Comparison of ENCODE assay signal across 1 cellular context in the genomic region with DNA sequence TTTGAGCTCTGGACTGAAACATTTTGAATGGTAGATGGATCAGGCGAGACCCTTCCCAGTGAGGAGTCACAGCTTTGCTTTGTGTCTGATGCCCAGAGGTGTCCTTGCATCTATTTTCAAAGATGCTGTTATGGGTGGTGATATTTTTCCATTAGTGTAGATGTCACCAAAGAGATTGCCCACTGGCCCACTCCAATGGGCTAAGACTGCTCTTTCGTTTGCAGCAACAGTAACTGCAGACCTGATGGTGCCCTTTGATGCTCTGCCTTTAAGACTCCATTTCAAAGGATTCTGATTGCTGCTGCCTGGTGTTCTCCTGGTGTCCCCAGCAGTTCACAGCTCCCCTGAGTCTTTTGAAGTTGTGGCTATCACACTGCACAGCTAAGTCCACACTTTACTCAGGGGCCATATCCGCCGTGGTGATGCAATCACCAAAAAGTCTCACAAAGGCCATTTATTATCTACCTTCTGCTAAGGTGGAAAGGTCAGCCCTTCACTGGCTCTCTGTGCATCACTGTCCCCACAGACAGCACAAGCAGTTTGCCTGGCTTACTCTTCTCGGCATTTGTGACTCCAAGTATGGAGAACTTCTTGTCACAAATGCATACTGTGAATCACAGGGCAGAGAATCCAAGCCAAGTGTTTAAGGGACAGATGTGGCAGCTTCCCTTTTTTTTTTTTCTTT.
TF ChIP-seq lines count a peak whose summit lies in the region.

No MANE protein-coding gene starts in this region.

TF ChIP-seq in HepG2, 621 proteins besides CTCF, POLR2A, EP300 and RAD21 (continued from another document and continues in another):
- TF ChIP-seq RAD51 (IDR thresholded peaks at IDR 0.05; ENCODE audit: borderline replicate concordance) (no peak), RFX3 (CRISPR knock-in tag; IDR thresholded peaks at IDR 0.05) (peak; percentile 62), ZNF484 (CRISPR knock-in tag; IDR thresholded peaks at IDR 0.05; ENCODE audit: borderline replicate concordance, low read depth) (peak; percentile 65; the same call in 1 of the 2 replicates), XBP1 (CRISPR knock-in tag; IDR thresholded peaks at IDR 0.05) (peak; percentile 62; the same call in 1 of the 2 replicates), ELF4 (CRISPR knock-in tag; IDR thresholded peaks at IDR 0.05; ENCODE audit: borderline replicate concordance) (0 out of 2 replicates have a peak, but pooled peaks have one; percentile 32), ZNF317 (CRISPR knock-in tag; IDR thresholded peaks at IDR 0.05) (peak; percentile 91), SIN3A (IDR thresholded peaks at IDR 0.05; ENCODE audit: borderline replicate concordance, low read depth, low read length) (no peak), ZNF510 (CRISPR knock-in tag; IDR thresholded peaks at IDR 0.05; ENCODE audit: low read depth) (no peak; the same call in 1 of the 2 replicates), HNRNPUL1 (IDR thresholded peaks at IDR 0.05; ENCODE audit: low read depth, low read length) (no peak), FOXM1 (CRISPR knock-in tag; IDR thresholded peaks at IDR 0.05) (no peak), ZNF672 (CRISPR knock-in tag; IDR thresholded peaks at IDR 0.05) (no peak), RERE (CRISPR knock-in tag; IDR thresholded peaks at IDR 0.05; ENCODE audit: low read depth) (peak; percentile 99), ZNF33A (CRISPR knock-in tag; IDR thresholded peaks at IDR 0.05; ENCODE audit: borderline replicate concordance) (no peak; the same call in 1 of the 2 replicates), ZC3H13 (CRISPR knock-in tag; IDR thresholded peaks at IDR 0.05) (peak; percentile 75; the same call in 1 of the 2 replicates), ZNF552 (CRISPR knock-in tag; IDR thresholded peaks at IDR 0.05; ENCODE audit: borderline replicate concordance) (no peak), DDIT3 (CRISPR knock-in tag; IDR thresholded peaks at IDR 0.05) (no peak), ZNF337 (CRISPR knock-in tag; IDR thresholded peaks at IDR 0.05; ENCODE audit: borderline replicate concordance, low read depth) (peak; percentile 91; the same call in 1 of the 2 replicates), ATM (IDR thresholded peaks at IDR 0.05; ENCODE audit: borderline replicate concordance) (no peak; the same call in 1 of the 2 replicates), ETV6 (CRISPR knock-in tag; conservative IDR thresholded peaks at IDR 0.05) (peak; percentile 96), ZFY (CRISPR knock-in tag; IDR thresholded peaks at IDR 0.05) (peak; percentile 56), ZNF550 (CRISPR knock-in tag; IDR thresholded peaks at IDR 0.05; ENCODE audit: borderline replicate concordance) (no peak), YY1 (IDR thresholded peaks at IDR 0.05; ENCODE audit: insufficient read depth, insufficient replicate concordance, low read depth, low read length) (peak; percentile 79), NFYC (CRISPR knock-in tag; IDR thresholded peaks at IDR 0.05) (peak; percentile 56; the same call in 1 of the 2 replicates), E2F2 (CRISPR knock-in tag; IDR thresholded peaks at IDR 0.05; ENCODE audit: borderline replicate concordance) (peak; percentile 79; the same call in 1 of the 2 replicates), PLRG1 (conservative IDR thresholded peaks at IDR 0.05) (no peak), PITX1 (CRISPR knock-in tag; IDR thresholded peaks at IDR 0.05) (peak; percentile 99), NCOA5 (CRISPR knock-in tag; IDR thresholded peaks at IDR 0.05) (no peak), AFF4 (CRISPR knock-in tag; IDR thresholded peaks at IDR 0.05) (peak; percentile 99), TP53 (CRISPR knock-in tag; conservative IDR thresholded peaks at IDR 0.05) (peak; percentile 96), ZNF354B (CRISPR knock-in tag; IDR thresholded peaks at IDR 0.05) (0 out of 2 replicates have a peak, but pooled peaks have one; percentile 48), MYNN (CRISPR knock-in tag; IDR thresholded peaks at IDR 0.05; ENCODE audit: low read depth) (0 out of 2 replicates have a peak, but pooled peaks have one; percentile 35), NFRKB (IDR thresholded peaks at IDR 0.05) (no peak), XRCC5 (optimal IDR thresholded peaks at IDR 0.05; ENCODE audit: low read length) (peak; percentile 91), BCL6 (CRISPR knock-in tag; IDR thresholded peaks at IDR 0.05) (peak; percentile 94), ZNF674 (CRISPR knock-in tag; IDR thresholded peaks at IDR 0.05; ENCODE audit: low read depth) (0 out of 2 replicates have a peak, but pooled peaks have one; percentile 39), GLMP (CRISPR knock-in tag; IDR thresholded peaks at IDR 0.05; ENCODE audit: borderline replicate concordance) (no peak), ZNF766 (CRISPR knock-in tag; IDR thresholded peaks at IDR 0.05; ENCODE audit: borderline replicate concordance) (peak; percentile 92), NKX3-1 (CRISPR knock-in tag; IDR thresholded peaks at IDR 0.05) (peak; percentile 97), ZC3H4 (CRISPR knock-in tag; IDR thresholded peaks at IDR 0.05; ENCODE audit: borderline replicate concordance) (no peak; the same call in 1 of the 2 replicates), JUND (CRISPR knock-in tag; IDR thresholded peaks at IDR 0.05) (peak; percentile 91), ZNF775 (CRISPR knock-in tag; IDR thresholded peaks at IDR 0.05; ENCODE audit: borderline replicate concordance) (0 out of 2 replicates have a peak, but pooled peaks have one; percentile 73), FOXA3 (CRISPR knock-in tag; IDR thresholded peaks at IDR 0.05) (peak; percentile 99), GATAD1 (CRISPR knock-in tag; IDR thresholded peaks at IDR 0.05) (peak; percentile 82)
- TF ChIP-seq, protein P1, sequence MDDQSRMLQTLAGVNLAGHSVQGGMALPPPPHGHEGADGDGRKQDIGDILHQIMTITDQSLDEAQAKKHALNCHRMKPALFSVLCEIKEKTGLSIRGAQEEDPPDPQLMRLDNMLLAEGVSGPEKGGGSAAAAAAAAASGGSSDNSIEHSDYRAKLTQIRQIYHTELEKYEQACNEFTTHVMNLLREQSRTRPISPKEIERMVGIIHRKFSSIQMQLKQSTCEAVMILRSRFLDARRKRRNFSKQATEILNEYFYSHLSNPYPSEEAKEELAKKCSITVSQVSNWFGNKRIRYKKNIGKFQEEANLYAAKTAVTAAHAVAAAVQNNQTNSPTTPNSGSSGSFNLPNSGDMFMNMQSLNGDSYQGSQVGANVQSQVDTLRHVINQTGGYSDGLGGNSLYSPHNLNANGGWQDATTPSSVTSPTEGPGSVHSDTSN (CRISPR knock-in tag; IDR thresholded peaks at IDR 0.05; ENCODE audit: borderline replicate concordance) = no peak
- TF ChIP-seq, protein P2, sequence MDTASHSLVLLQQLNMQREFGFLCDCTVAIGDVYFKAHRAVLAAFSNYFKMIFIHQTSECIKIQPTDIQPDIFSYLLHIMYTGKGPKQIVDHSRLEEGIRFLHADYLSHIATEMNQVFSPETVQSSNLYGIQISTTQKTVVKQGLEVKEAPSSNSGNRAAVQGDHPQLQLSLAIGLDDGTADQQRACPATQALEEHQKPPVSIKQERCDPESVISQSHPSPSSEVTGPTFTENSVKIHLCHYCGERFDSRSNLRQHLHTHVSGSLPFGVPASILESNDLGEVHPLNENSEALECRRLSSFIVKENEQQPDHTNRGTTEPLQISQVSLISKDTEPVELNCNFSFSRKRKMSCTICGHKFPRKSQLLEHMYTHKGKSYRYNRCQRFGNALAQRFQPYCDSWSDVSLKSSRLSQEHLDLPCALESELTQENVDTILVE (CRISPR knock-in tag; IDR thresholded peaks at IDR 0.05) = peak; percentile 74
- TF ChIP-seq, protein P3, sequence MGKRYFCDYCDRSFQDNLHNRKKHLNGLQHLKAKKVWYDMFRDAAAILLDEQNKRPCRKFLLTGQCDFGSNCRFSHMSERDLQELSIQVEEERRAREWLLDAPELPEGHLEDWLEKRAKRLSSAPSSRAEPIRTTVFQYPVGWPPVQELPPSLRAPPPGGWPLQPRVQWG (CRISPR knock-in tag; IDR thresholded peaks at IDR 0.05; ENCODE audit: borderline replicate concordance, low read depth) = no peak
- TF ChIP-seq, protein P4, sequence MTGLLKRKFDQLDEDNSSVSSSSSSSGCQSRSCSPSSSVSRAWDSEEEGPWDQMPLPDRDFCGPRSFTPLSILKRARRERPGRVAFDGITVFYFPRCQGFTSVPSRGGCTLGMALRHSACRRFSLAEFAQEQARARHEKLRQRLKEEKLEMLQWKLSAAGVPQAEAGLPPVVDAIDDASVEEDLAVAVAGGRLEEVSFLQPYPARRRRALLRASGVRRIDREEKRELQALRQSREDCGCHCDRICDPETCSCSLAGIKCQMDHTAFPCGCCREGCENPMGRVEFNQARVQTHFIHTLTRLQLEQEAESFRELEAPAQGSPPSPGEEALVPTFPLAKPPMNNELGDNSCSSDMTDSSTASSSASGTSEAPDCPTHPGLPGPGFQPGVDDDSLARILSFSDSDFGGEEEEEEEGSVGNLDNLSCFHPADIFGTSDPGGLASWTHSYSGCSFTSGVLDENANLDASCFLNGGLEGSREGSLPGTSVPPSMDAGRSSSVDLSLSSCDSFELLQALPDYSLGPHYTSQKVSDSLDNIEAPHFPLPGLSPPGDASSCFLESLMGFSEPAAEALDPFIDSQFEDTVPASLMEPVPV (CRISPR knock-in tag; IDR thresholded peaks at IDR 0.05) = peak; percentile 90; the same call in 1 of the 2 replicates
